18 cellular contexts compared by ENCODE assay signal in the genomic region with DNA sequence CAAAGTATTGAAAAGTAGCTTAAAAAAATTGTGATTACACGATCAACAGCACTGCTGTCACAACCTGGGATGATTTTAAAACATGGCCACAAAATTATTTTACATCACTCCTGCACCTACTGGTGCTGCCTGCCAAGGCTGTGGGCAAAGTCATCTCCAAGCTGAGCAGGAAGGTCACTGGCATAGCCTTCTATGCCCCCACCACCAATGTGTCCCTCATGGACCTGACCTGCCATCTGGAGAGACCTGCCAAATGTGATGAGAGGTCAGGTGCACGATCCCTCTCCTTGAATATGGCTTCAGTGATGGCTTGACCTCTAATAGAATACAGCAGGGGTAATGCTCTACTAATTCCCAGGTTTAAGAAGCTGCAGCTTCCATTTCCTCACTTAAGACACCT. TPM values are rescaled to one million over a fixed set of nuclear protein-coding genes. Genes with fewer than 3 reads are reported as not detected.
DNase-seq lines count a peak whose midpoint lies in the region; ATAC-seq, FAIRE-seq and TF ChIP-seq lines count a peak whose summit lies in the region.
"Had no signal": no experiment of that assay in that cellular context is flagged by ENCODE, and none has a peak within 500 bp of the region (broad histone marks: within the 10 kb centered on the region; RNA-seq: fewer than 3 reads in every experiment).

No MANE protein-coding gene starts in this region.

- H3K27me3 Mint-ChIP-seq in astrocyte (ENCODE audit: low read depth, unreplicated experiment), result no peaks in the 10 kb centered on the region
- no peaks in the 10 kb centered on the region for H3K27me3 Mint-ChIP-seq in chondrocyte (ENCODE audit: low read depth)

- H3K9me3 Mint-ChIP-seq in astrocyte (ENCODE audit: unreplicated experiment), result no peaks in the 10 kb centered on the region
- H3K9me3 Mint-ChIP-seq in chondrocyte (ENCODE audit: low read depth), result no peaks in the 10 kb centered on the region
- H3K9me3 Mint-ChIP-seq: CD8-positive, alpha-beta T cell; HFFc6 had no signal

- peaks cover 19% of the 10 kb centered on the region for H3K4me1 ChIP-seq in astrocyte (ENCODE audit: insufficient read depth, low read length)
- H3K4me1 ChIP-seq in neutrophil (ENCODE audit: control insufficient read depth in 1 of 2, insufficient read depth in 1 of 2, low read depth in 1 of 2, low read length in 1 of 2), result peaks cover 4 to 24% of the 10 kb centered on the region in 2 experiments

- no peak for TF ChIP-seq CTCF in astrocyte (IDR thresholded peaks at IDR 0.05; ENCODE audit: insufficient read depth, low read depth, low read length)
- TF ChIP-seq CTCF in chondrocyte (IDR thresholded peaks at IDR 0.05), result no peak
- TF ChIP-seq CTCF in neutrophil (IDR thresholded peaks at IDR 0.05), result no peak

- peaks cover 3% of the 10 kb centered on the region for H3K36me3 Mint-ChIP-seq in astrocyte (ENCODE audit: low read depth, unreplicated experiment)
- H3K36me3 Mint-ChIP-seq in chondrocyte (ENCODE audit: low read depth), result no peaks in the 10 kb centered on the region

- H3K4me3 Mint-ChIP-seq in astrocyte (ENCODE audit: unreplicated experiment) (no peak overlapping the region), chondrocyte (ENCODE audit: unreplicated experiment) (no peak overlapping the region)
- H3K4me3 Mint-ChIP-seq: CD14-positive monocyte; CD8-positive, alpha-beta T cell; HFFc6 had no signal

- no peak overlapping the region for H2AFZ ChIP-seq in astrocyte (ENCODE audit: low read depth, low read length)

- peaks cover 14% of the 10 kb centered on the region for H3K79me2 ChIP-seq in astrocyte (ENCODE audit: insufficient read depth, low read length)

- no peaks in the 10 kb centered on the region for H3K36me3 ChIP-seq in astrocyte (ENCODE audit: insufficient read depth, low read length)
- H3K36me3 ChIP-seq in neutrophil, result no peaks in the 10 kb centered on the region

- ATAC-seq in HG03439 (IDR thresholded peaks at IDR 0.05; ENCODE audit: unreplicated experiment) (no peak), HG02571 (IDR thresholded peaks at IDR 0.05; ENCODE audit: unreplicated experiment) (no peak)
- ATAC-seq: A549; CD8-positive, alpha-beta T cell had no signal

- no peak overlapping the region for H3K9ac ChIP-seq in astrocyte (ENCODE audit: low read length)

- H3K27ac Mint-ChIP-seq in astrocyte (ENCODE audit: unreplicated experiment) (peak overlapping the region; percentile 89), chondrocyte (ENCODE audit: unreplicated experiment) (peak overlapping the region; percentile 94)
- H3K27ac Mint-ChIP-seq: CD8-positive, alpha-beta T cell; HFFc6 had no signal

- no peak overlapping the region for H3K4me2 ChIP-seq in astrocyte (ENCODE audit: low read length)
- H3K4me2 ChIP-seq: A549 had no signal

- FAIRE-seq in astrocyte (lab: Jason Lieb, UNC), result no peak
- FAIRE-seq: A549, D721Med, GM12892 had no signal

- DNase-seq in astrocyte (ENCODE audit: low read depth) (no peak), chondrocyte (ENCODE audit: low spot score) (no peak), AG20443 (ENCODE audit: low spot score) (no peak)
- DNase-seq: CD8-positive, alpha-beta T cell; COR-L47; DMS153; DND-41; GDM1; HCEC 1CT; HFFc6 had no signal

- H3K9me3 ChIP-seq in astrocyte (ENCODE audit: insufficient read depth, low read depth, low read length) (no peaks in the 10 kb centered on the region), neutrophil (no peaks in the 10 kb centered on the region)
- H3K9me3 ChIP-seq: A549 had no signal

- no peak overlapping the region for H3K27ac ChIP-seq in astrocyte (ENCODE audit: low read depth, low read length)
- peak overlapping the region; percentile 17 for H3K27ac ChIP-seq in neutrophil
- H3K27ac ChIP-seq: A549, HL-60 had no signal

- H3K27me3 ChIP-seq in astrocyte (ENCODE audit: insufficient read depth, low read length), result no peaks in the 10 kb centered on the region
- H3K27me3 ChIP-seq in neutrophil, result no peaks in the 10 kb centered on the region

- peaks cover 5% of the 10 kb centered on the region for H4K20me1 ChIP-seq in astrocyte (ENCODE audit: insufficient read depth, low read length)

- H3K4me3 ChIP-seq in astrocyte (ENCODE audit: insufficient read depth, low read depth, low read length) (no peak overlapping the region), neutrophil (ENCODE audit: low read depth in 1 of 2, low read length in 1 of 2) (no peak overlapping the region)
- H3K4me3 ChIP-seq: A549 had no signal

- peaks cover 32% of the 10 kb centered on the region for H3K4me1 Mint-ChIP-seq in astrocyte (ENCODE audit: low read depth, unreplicated experiment)
- H3K4me1 Mint-ChIP-seq in chondrocyte (ENCODE audit: low read depth), result peaks cover 35% of the 10 kb centered on the region

RNA-seq across cellular contexts. Expression of gene PIK3CB, which starts 57.8 kb away (rescaled TPM):
- 20.3 and 24.8 TPM in 2 replicates for total RNA-seq in astrocyte
- 19.5 to 25.9 TPM (median 21.2 TPM) in 3 replicates for total RNA-seq in chondrocyte
